24 cellular contexts compared by ENCODE assay signal in genomic region chr5:129724647-129725046, GRCh38. TPM values are rescaled to one million over a fixed set of nuclear protein-coding genes. Genes with fewer than 3 reads are reported as not detected.
DNase-seq lines count a peak whose midpoint lies in the region; ATAC-seq and TF ChIP-seq lines count a peak whose summit lies in the region.
"Had no signal": no experiment of that assay in that cellular context is flagged by ENCODE, and none has a peak within 500 bp of the region (broad histone marks: within the 10 kb centered on the region; RNA-seq: fewer than 3 reads in every experiment).

No MANE protein-coding gene starts in this region.

- peak overlapping the region; percentile 52 for H3K4me2 ChIP-seq in GM23338
- peak overlapping the region; percentile 22 for H3K4me2 ChIP-seq in neural progenitor cell
- H3K4me2 ChIP-seq: BLaER1, PC-9 had no signal

- no peaks in the 10 kb centered on the region for H3K9me2 ChIP-seq in GM23338 (ENCODE audit: insufficient read depth)

- no peaks in the 10 kb centered on the region for H3K27me3 Mint-ChIP-seq in GM23338 (ENCODE audit: insufficient read depth, low read depth, poor library complexity)
- no peaks in the 10 kb centered on the region for H3K27me3 Mint-ChIP-seq in neural progenitor cell (ENCODE audit: insufficient read depth, low read depth)
- H3K27me3 Mint-ChIP-seq: CD4-positive, alpha-beta T cell had no signal

- 74% methylated on average over 4 of the region's 4 CpGs for WGBS in HUES64
- WGBS in esophagus squamous epithelium, 2 donors, result 86% methylated on average over 4 of the region's 4 CpGs

- no peaks in the 10 kb centered on the region for H3K9me3 ChIP-seq in HUES64 (ENCODE audit: insufficient read depth, low read depth, low read length)
- H3K9me3 ChIP-seq in neural progenitor cell (ENCODE audit: low read depth), result no peaks in the 10 kb centered on the region
- no peaks in the 10 kb centered on the region for H3K9me3 ChIP-seq in esophagus squamous epithelium
- H3K9me3 ChIP-seq: BLaER1, SJCRH30 had no signal

- H3K4me3 ChIP-seq in GM23338 (peak overlapping the region; percentile 19; the same call in 1 of the 2 replicates), HUES64 (ENCODE audit: low read length) (peak overlapping the region; percentile 13; the same call in 1 of the 2 replicates), neural progenitor cell (no peak overlapping the region), esophagus squamous epithelium (no peak overlapping the region)
- H3K4me3 ChIP-seq: BLaER1, PC-9, SJCRH30 had no signal

- H3K4me1 ChIP-seq in GM23338 (ENCODE audit: insufficient read depth) (peaks cover 38% of the 10 kb centered on the region), HUES64 (ENCODE audit: insufficient read depth, low read length) (peaks cover 42% of the 10 kb centered on the region), neural progenitor cell (peaks cover 12% of the 10 kb centered on the region), esophagus squamous epithelium (no peaks in the 10 kb centered on the region)
- H3K4me1 ChIP-seq: BLaER1, SJCRH30 had no signal

- 0 out of 2 replicates have a peak, but pooled peaks cover 3% of the 10 kb centered on the region for H3F3A ChIP-seq in GM23338 (replicated peaks; ENCODE audit: low read depth)
- H3F3A ChIP-seq in neural progenitor cell (ENCODE audit: low read depth), result no peaks in the 10 kb centered on the region

- no peak overlapping the region for H2AFZ ChIP-seq in GM23338
- no peak overlapping the region for H2AFZ ChIP-seq in neural progenitor cell (replicated peaks)
- H2AFZ ChIP-seq: PC-9 had no signal

- ATAC-seq in GM23338, result peak; percentile 86
- ATAC-seq in GM18511 (IDR thresholded peaks at IDR 0.05; ENCODE audit: unreplicated experiment), result no peak
- ATAC-seq: HCT116, Right ventricle myocardium inferior, SK-N-SH treated with all-trans-retinoic acid at 6 μM for 48 hours had no signal

- H3K79me2 ChIP-seq in GM23338 (replicated peaks; ENCODE audit: insufficient read depth) (no peaks in the 10 kb centered on the region), neural progenitor cell (ENCODE audit: low read depth) (no peaks in the 10 kb centered on the region)

- H3K27me3 ChIP-seq in GM23338 (ENCODE audit: insufficient read depth) (no peaks in the 10 kb centered on the region), HUES64 (ENCODE audit: insufficient read depth, low read length) (no peaks in the 10 kb centered on the region), neural progenitor cell (no peaks in the 10 kb centered on the region), esophagus squamous epithelium (no peaks in the 10 kb centered on the region)
- H3K27me3 ChIP-seq: BLaER1, SJCRH30 had no signal

- H3K36me3 Mint-ChIP-seq in GM23338 (ENCODE audit: low read depth) (peaks cover 25% of the 10 kb centered on the region; the same call in 2 of the 3 replicates), neural progenitor cell (peaks cover 2% of the 10 kb centered on the region)

- H3K9ac ChIP-seq in HUES64 (ENCODE audit: low read depth, low read length) (peak overlapping the region; percentile 53), neural progenitor cell (no peak overlapping the region)
- H3K9ac ChIP-seq: BLaER1 had no signal

- intact Hi-C loops in esophagus squamous epithelium (cut with DNase I), result no loop called here

- peak overlapping the region; percentile 91 for H3K27ac Mint-ChIP-seq in GM23338
- no peak overlapping the region for H3K27ac Mint-ChIP-seq in neural progenitor cell
- H3K27ac Mint-ChIP-seq: CD4-positive, alpha-beta T cell had no signal

- H3K9me3 Mint-ChIP-seq in GM23338 (no peaks in the 10 kb centered on the region), neural progenitor cell (peaks cover 3% of the 10 kb centered on the region)
- H3K9me3 Mint-ChIP-seq: CD4-positive, alpha-beta T cell had no signal

- no peak for TF ChIP-seq CTCF in GM23338 (conservative IDR thresholded peaks at IDR 0.05; ENCODE audit: low read depth in 2 of 2)
- TF ChIP-seq CTCF in neural progenitor cell (IDR thresholded peaks at IDR 0.05), result no peak
- TF ChIP-seq CTCF in esophagus squamous epithelium (IDR thresholded peaks at IDR 0.05), result no peak

- DNase-seq in GM23338 (ENCODE audit: low spot score) (peak; percentile 41), iPS DF 19.7 (ENCODE audit: low read depth, low spot score) (peak; percentile 38), neural progenitor cell (ENCODE audit: low spot score) (no peak), NCI-H82 treated with DMSO at 0.1 percent for 48 hours (lab: John Stamatoyannopoulos, UW; ENCODE audit: unreplicated experiment) (no peak), esophagus squamous epithelium (lab: John Stamatoyannopoulos, UW) (no peak)
- DNase-seq: CD4-positive, alpha-beta T cell; GOT3; NCI-H1048; NCI-H1417; NCI-H1694 treated with DMSO at 0.1 percent for 48 hours; NCI-H2171 treated with DMSO at 0.1 percent for 48 hours; NCI-H345; NCI-H510A treated with DMSO at 0.1 percent for 48 hours; NCI-H82; PC-9; SJCRH30 had no signal

- H3K36me3 ChIP-seq in GM23338 (ENCODE audit: insufficient read depth), result no peaks in the 10 kb centered on the region
- H3K36me3 ChIP-seq in HUES64 (ENCODE audit: insufficient read depth, low read length), result 0 out of 2 replicates have a peak, but pooled peaks cover 7% of the 10 kb centered on the region
- no peaks in the 10 kb centered on the region for H3K36me3 ChIP-seq in neural progenitor cell
- no peaks in the 10 kb centered on the region for H3K36me3 ChIP-seq in esophagus squamous epithelium
- H3K36me3 ChIP-seq: BLaER1, SJCRH30 had no signal

- H3K27ac ChIP-seq in GM23338 (ENCODE audit: low read depth) (peak overlapping the region; percentile 92), HUES64 (ENCODE audit: low read depth, low read length) (peak overlapping the region; percentile 82), neural progenitor cell (no peak overlapping the region), esophagus squamous epithelium (no peak overlapping the region)
- H3K27ac ChIP-seq: BLaER1, PC-9, SJCRH30 had no signal

- no peak for TF ChIP-seq POLR2A in esophagus squamous epithelium (IDR thresholded peaks at IDR 0.05)

- peak overlapping the region; percentile 36; the same call in 2 of the 3 replicates for H3K4me3 Mint-ChIP-seq in GM23338
- no peak overlapping the region for H3K4me3 Mint-ChIP-seq in neural progenitor cell
- H3K4me3 Mint-ChIP-seq: CD4-positive, alpha-beta T cell had no signal

- H3K4me1 Mint-ChIP-seq in GM23338 (peaks cover 46% of the 10 kb centered on the region), neural progenitor cell (peaks cover 6% of the 10 kb centered on the region)

- no peaks in the 10 kb centered on the region for H4K20me1 ChIP-seq in GM23338 (replicated peaks; ENCODE audit: insufficient read depth)
- H4K20me1 ChIP-seq in neural progenitor cell (ENCODE audit: low read depth), result no peaks in the 10 kb centered on the region
- H4K20me1 ChIP-seq: BLaER1 had no signal

TF ChIP-seq in GM23338, 12 proteins besides CTCF, POLR2A, EP300 and RAD21 (continues in another document):
- no peak for TF ChIP-seq STAT1 (IDR thresholded peaks at IDR 0.05; ENCODE audit: unreplicated experiment)

RNA-seq across cellular contexts. Expression of gene MINAR2, which starts 23.2 kb away (rescaled TPM):
- total RNA-seq in GM23338 (2014; rRNA removed; shearing (Covaris generic)), result not detected in 2 replicates
- polyA plus RNA-seq in GM23338 (2016; fragmentation: Nextera tagmentation; extraction: Ambion mirVana), result not detected in 2 replicates
- polyA plus RNA-seq in HUES64 (2013, experiment 1 of 2), result not detected
- not detected for polyA plus RNA-seq in HUES64 (2013, experiment 2 of 2)
- total RNA-seq in neural progenitor cell (ENCODE audit: low replicate concordance) (not detected in 2 replicates), esophagus squamous epithelium (not detected)
- total RNA-seq: CD4-positive, alpha-beta T cell; PC-9; Right ventricle myocardium inferior; RPMI7951; SJCRH30 had no signal
- polyA plus RNA-seq: AG04450 had no signal

Comparison
In these comparisons a context has a peak if more than half of its experiments do, and no peak if none do; other contexts are left out.
1. DNase-seq: peak in GM23338 (single experiment) and iPS DF 19.7 (single experiment); none in neural progenitor cell (single experiment), NCI-H82 treated with DMSO at 0.1 percent for 48 hours (single experiment) and esophagus squamous epithelium (single experiment).
2. H3K27ac ChIP-seq: peak in GM23338 (single experiment) and HUES64 (single experiment); none in neural progenitor cell (single experiment) and esophagus squamous epithelium (0 of 4).
3. H3K4me3 ChIP-seq: peak in GM23338 (single experiment) and HUES64 (single experiment); none in neural progenitor cell (single experiment) and esophagus squamous epithelium (0 of 4).